8 cellular contexts compared by ENCODE assay signal in genomic region chr6:33313105-33313708, GRCh38. TPM values are rescaled to one million over a fixed set of nuclear protein-coding genes. Genes with fewer than 3 reads are reported as not detected.
DNase-seq lines count a peak whose midpoint lies in the region; ATAC-seq, FAIRE-seq and TF ChIP-seq lines count a peak whose summit lies in the region.

No MANE protein-coding gene starts in this region.

- H3K18ac ChIP-seq in H9 (ENCODE audit: insufficient read length, low read depth, low read length): peak overlapping the region; percentile 85

- H3K79me1 ChIP-seq in H9 (ENCODE audit: insufficient read depth, low read depth, low read length, poor library complexity, severe bottlenecking): no peaks in the 10 kb centered on the region

- peak; percentile 91 for DNase-seq in CD1c-positive myeloid dendritic cell (ENCODE audit: extremely low spot score)
- peak; percentile 78 for DNase-seq in H9
- DNase-seq in NCI-H526 treated with DMSO at 0.1 percent for 48 hours (lab: John Stamatoyannopoulos, UW): peak; percentile 55
- no peak for DNase-seq in fibroblast of pulmonary artery (ENCODE audit: low read depth)
- peak; percentile 22 for DNase-seq in urothelium cell line (ENCODE audit: low spot score)
- DNase-seq in NCI-H2029 (lab: John Stamatoyannopoulos, UW): no peak

- H4K20me1 ChIP-seq in H9 (ENCODE audit: control insufficient read depth, insufficient read depth, insufficient read length): no peaks in the 10 kb centered on the region

- peak overlapping the region; percentile 69; the same call in 1 of the 2 replicates for H3K14ac ChIP-seq in H9 (ENCODE audit: insufficient read depth, low read length)

- H3K23ac ChIP-seq in H9 (ENCODE audit: insufficient read length, low read depth, low read length): no peak overlapping the region

- H3K56ac ChIP-seq in H9 (ENCODE audit: insufficient read length, low read depth, low read length): no peak overlapping the region

- H3K9ac ChIP-seq in H9 (ENCODE audit: extremely low read depth, insufficient read length, low read length): peak overlapping the region; percentile 36

- peak overlapping the region; percentile 40 to 95 (median 52); a peak in 4 of 7 replicates for H3K27ac Mint-ChIP-seq in H9
- H3K27ac Mint-ChIP-seq in activated T-helper 17 cell treated with anti-CD3 and anti-CD28 coated beads, Interleukin-2, amount 50 U/mL, for 72 hours: peak overlapping the region; percentile 95
- H3K27ac Mint-ChIP-seq in nephron: peak overlapping the region; percentile 95 to 98 (median 96)

- H3K4me1 Mint-ChIP-seq in H9 (peaks cover 31 to 38% of the 10 kb centered on the region in 2 experiments), nephron (peaks cover 39% of the 10 kb centered on the region)
- H3K4me1 Mint-ChIP-seq in activated T-helper 17 cell treated with anti-CD3 and anti-CD28 coated beads, Interleukin-2, amount 50 U/mL, for 72 hours: peaks cover 26% of the 10 kb centered on the region

- H3K27me3 ChIP-seq in H9 (ENCODE audit: insufficient read depth, low read length): no peaks in the 10 kb centered on the region

- peak; percentile 28 for ATAC-seq in activated T-helper 17 cell treated with anti-CD3 and anti-CD28 coated beads, Interleukin-2, amount 50 U/mL, for 72 hours (replicated peaks)

- H3K23me2 ChIP-seq in H9 (ENCODE audit: insufficient read length, low read depth, low read length, poor library complexity, severe bottlenecking): peaks cover 31% of the 10 kb centered on the region

- H3K79me2 ChIP-seq in H9 (ENCODE audit: insufficient read depth, low read length): no peaks in the 10 kb centered on the region

- no peak overlapping the region for H3T11ph ChIP-seq in H9 (ENCODE audit: low read length)

- H3K4me2 ChIP-seq in H9 (ENCODE audit: insufficient read depth, insufficient read length, low read length): peak overlapping the region; percentile 92

- H2BK12ac ChIP-seq in H9 (ENCODE audit: insufficient read length, low read depth, low read length): no peak overlapping the region

- H2BK5ac ChIP-seq in H9 (ENCODE audit: insufficient read length, low read length): no peak overlapping the region

- no CpG with 5 or more reads among the region's 33 CpGs for WGBS in H9 (ENCODE audit: extremely low coverage, insufficient read length, low lambda C conversion rate)

- no peak overlapping the region for H2BK15ac ChIP-seq in H9 (ENCODE audit: low read depth, low read length)

- no peaks in the 10 kb centered on the region for H3K9me3 ChIP-seq in H9 (ENCODE audit: control insufficient read depth, low read depth, low read length)

- H3K4me3 Mint-ChIP-seq in H9 (peak overlapping the region; percentile 83 to 97), nephron (peak overlapping the region; percentile 97 to 98 (median 97))
- H3K4me3 Mint-ChIP-seq in activated T-helper 17 cell treated with anti-CD3 and anti-CD28 coated beads, Interleukin-2, amount 50 U/mL, for 72 hours: peak overlapping the region; percentile 96

- no peak overlapping the region for H2BK120ac ChIP-seq in H9 (ENCODE audit: low read depth, low read length, poor library complexity, severe bottlenecking)

- no peaks in the 10 kb centered on the region for H3K9me3 Mint-ChIP-seq in H9
- H3K9me3 Mint-ChIP-seq in activated T-helper 17 cell treated with anti-CD3 and anti-CD28 coated beads, Interleukin-2, amount 50 U/mL, for 72 hours: no peaks in the 10 kb centered on the region
- H3K9me3 Mint-ChIP-seq in nephron: no peaks in the 10 kb centered on the region

- H3K4me1 ChIP-seq in H9 (ENCODE audit: insufficient read depth, low read length): no peaks in the 10 kb centered on the region

- no peak overlapping the region for H4K91ac ChIP-seq in H9 (ENCODE audit: insufficient read length, low read depth, low read length)

- no peak overlapping the region for H3K4ac ChIP-seq in H9 (ENCODE audit: low read depth, low read length)

- H3K4me3 ChIP-seq in fibroblast of pulmonary artery (replicated peaks; ENCODE audit: low read depth, low read length): peak overlapping the region; percentile 92

- TF ChIP-seq CTCF in H9 (conservative IDR thresholded peaks at IDR 0.05) (no peak), fibroblast of pulmonary artery (IDR thresholded peaks at IDR 0.05; ENCODE audit: low read length, missing control alignments) (no peak), nephron (IDR thresholded peaks at IDR 0.05; ENCODE audit: unreplicated experiment in 3 of 3) (no peak)

- no peak overlapping the region for H3K27ac ChIP-seq in H9 (ENCODE audit: insufficient read length, low read depth, low read length)

- H2AK5ac ChIP-seq in H9 (ENCODE audit: insufficient read length, low read length): no peak overlapping the region

- no peak overlapping the region for H4K8ac ChIP-seq in H9 (replicated peaks; ENCODE audit: insufficient read length, low read depth, low read length)

- H3K36me3 Mint-ChIP-seq in H9 (ENCODE audit: insufficient read depth in 1 of 3, low read depth in 3 of 3) (peaks cover 2 to 14% (median 6%) of the 10 kb centered on the region in 3 experiments; a peak in 5 of 7 replicates), nephron (ENCODE audit: low read depth) (peaks cover 8% of the 10 kb centered on the region)
- peaks cover 68% of the 10 kb centered on the region for H3K36me3 Mint-ChIP-seq in activated T-helper 17 cell treated with anti-CD3 and anti-CD28 coated beads, Interleukin-2, amount 50 U/mL, for 72 hours (ENCODE audit: low read depth)

- no peak overlapping the region for H4K5ac ChIP-seq in H9 (ENCODE audit: insufficient read length, low read depth, low read length)

- H2AFZ ChIP-seq in H9 (ENCODE audit: low read length): no peak overlapping the region

- no peaks in the 10 kb centered on the region; the same call in 1 of the 2 replicates for H3K27me3 Mint-ChIP-seq in H9 (ENCODE audit: low read depth)
- H3K27me3 Mint-ChIP-seq in activated T-helper 17 cell treated with anti-CD3 and anti-CD28 coated beads, Interleukin-2, amount 50 U/mL, for 72 hours: no peaks in the 10 kb centered on the region
- peaks cover 13% of the 10 kb centered on the region for H3K27me3 Mint-ChIP-seq in nephron (ENCODE audit: low read depth)

- no peak for FAIRE-seq in urothelium cell line (lab: Jason Lieb, UNC)

- H2BK20ac ChIP-seq in H9 (ENCODE audit: low read depth, low read length, poor library complexity, severe bottlenecking): no peak overlapping the region

RNA-seq across cellular contexts. Expression of gene TAPBP, which starts 0.7 kb away (rescaled TPM):
- 28.2 and 29.5 TPM in 2 replicates for total RNA-seq in H9 (2021)
- total RNA-seq in activated T-helper 17 cell treated with anti-CD3 and anti-CD28 coated beads, Interleukin-2, amount 50 U/mL, for 72 hours: 100 to 1,000 TPM; 176 to 194 TPM

RNA-seq across cellular contexts. Expression of gene ZBTB22, which starts 4.3 kb away (rescaled TPM):
- 8.1 TPM in 2 replicates for total RNA-seq in H9 (2021)
- total RNA-seq in activated T-helper 17 cell treated with anti-CD3 and anti-CD28 coated beads, Interleukin-2, amount 50 U/mL, for 72 hours: 10 to 100 TPM in 1 of 2 donors, 1 to 10 TPM in 1; 6.9 to 20.0 TPM

RNA-seq across cellular contexts. Expression of gene DAXX, which starts 9.6 kb away (rescaled TPM):
- 80.2 and 80.4 TPM in 2 replicates for total RNA-seq in H9 (2021)
- total RNA-seq in activated T-helper 17 cell treated with anti-CD3 and anti-CD28 coated beads, Interleukin-2, amount 50 U/mL, for 72 hours: 10 to 100 TPM; 62.2 to 77.3 TPM

RNA-seq across cellular contexts. Expression of gene RGL2, which starts 14.5 kb away (rescaled TPM):
- total RNA-seq in H9 (2021): 70.5 and 74.3 TPM in 2 replicates
- 10 to 100 TPM; 37.7 to 73.4 TPM for total RNA-seq in activated T-helper 17 cell treated with anti-CD3 and anti-CD28 coated beads, Interleukin-2, amount 50 U/mL, for 72 hours

RNA-seq across cellular contexts. Expression of gene PFDN6, which starts 23.8 kb away (rescaled TPM):
- 85.8 and 90.7 TPM in 2 replicates for total RNA-seq in H9 (2021)
- total RNA-seq in activated T-helper 17 cell treated with anti-CD3 and anti-CD28 coated beads, Interleukin-2, amount 50 U/mL, for 72 hours: 10 to 100 TPM; 57.9 to 81.2 TPM

Comparison
In these comparisons a context has a peak if more than half of its experiments do, and no peak if none do; other contexts are left out.
1. DNase-seq: peak in CD1c-positive myeloid dendritic cell (single experiment), H9 (single experiment), NCI-H526 treated with DMSO at 0.1 percent for 48 hours (single experiment) and urothelium cell line (single experiment); none in fibroblast of pulmonary artery (single experiment) and NCI-H2029 (single experiment).
2. Peak in every context shown above with its lines, with median percentiles within 50 percentile points of each other: H3K27ac Mint-ChIP-seq and H3K4me3 Mint-ChIP-seq.